7 cellular contexts compared by ENCODE assay signal in genomic region chr17:40100419-40100668, GRCh38. TPM values are rescaled to one million over a fixed set of nuclear protein-coding genes. Genes with fewer than 3 reads are reported as not detected.
A peak's percentile ranks its signal among the peaks of the same experiment; 100 is the strongest.
DNase-seq lines count a peak whose midpoint lies in the region; ATAC-seq and TF ChIP-seq lines count a peak whose summit lies in the region.

Gene NR1D1, minus strand, starts transcription at chr17:40100589. Its CDS starts 495 bp downstream, at chr17:40100094.

- H3K4me3 ChIP-seq in HUES64 (ENCODE audit: low read length), result peak within 1 kb of the TSS; percentile 50
- peak within 1 kb of the TSS; percentile 17 to 30 for H3K4me3 ChIP-seq in body of pancreas
- peak within 1 kb of the TSS; percentile 53 to 74 for H3K4me3 ChIP-seq in left lung
- peak within 1 kb of the TSS; percentile 50 to 76 (median 67) for H3K4me3 ChIP-seq in thyroid gland (replicated peaks in 1 of 3)

- peak; percentile 99 to 100 (median 99) for TF ChIP-seq POLR2A in body of pancreas (IDR thresholded peaks at IDR 0.05)
- TF ChIP-seq POLR2A in thyroid gland (IDR thresholded peaks at IDR 0.05), result peak; percentile 84 to 96

- H3K27me3 ChIP-seq in HUES64 (ENCODE audit: insufficient read depth, low read length) (peaks cover 13% of the 10 kb centered on the region), body of pancreas (no peaks in the 10 kb centered on the region), left lung (no peaks in the 10 kb centered on the region), thyroid gland (no peaks in the 10 kb centered on the region)

- intact Hi-C loops in body of pancreas (cut with DNase I) (no loop called here), left lung (cut with DNase I) (no loop called here), thyroid gland (cut with DNase I) (no loop called here)

- DNase-seq in body of pancreas (no peak), left lung (no peak), thyroid gland (no peak), NCI-H2081 (lab: John Stamatoyannopoulos, UW) (no peak), ecto neural progenitor cell (ENCODE audit: low spot score) (no peak)

- H3K27ac ChIP-seq in HUES64 (ENCODE audit: low read depth, low read length) (peak within 1 kb of the TSS; percentile 43; the same call in 1 of the 2 replicates), body of pancreas (peak within 1 kb of the TSS; percentile 98 to 100 (median 99)), left lung (peak within 1 kb of the TSS; percentile 85 to 87), thyroid gland (peak within 1 kb of the TSS; percentile 99)

- H3K9ac ChIP-seq in HUES64 (ENCODE audit: low read depth, low read length), result peak within 1 kb of the TSS; percentile 57

- H3K4me1 ChIP-seq in HUES64 (ENCODE audit: insufficient read depth, low read length) (peaks cover 37% of the 10 kb centered on the region), body of pancreas (peaks cover 84% of the 10 kb centered on the region), left lung (peaks cover 43 to 97% of the 10 kb centered on the region in 2 donors), thyroid gland (peaks cover 38 to 79% of the 10 kb centered on the region in 2 donors)

- 1% methylated on average over 16 of the region's 16 CpGs for WGBS in HUES64
- 0 to 1% methylated on average over 8 to 16 of the region's 16 CpGs for WGBS in body of pancreas, 2 donors
- WGBS in thyroid gland, 2 donors, result 0 to 1% methylated on average over 15 of the region's 16 CpGs

- ATAC-seq in body of pancreas (no peak), left lung (peak; percentile 55), HG03442 (IDR thresholded peaks at IDR 0.05; ENCODE audit: unreplicated experiment) (no peak)

- H3K36me3 ChIP-seq in HUES64 (ENCODE audit: insufficient read depth, low read length) (peaks cover 13% of the 10 kb centered on the region), body of pancreas (replicated peaks in 1 of 2; ENCODE audit: insufficient read depth in 1 of 2, low read depth in 2 of 2) (peaks cover 0 to under 1% of the 10 kb centered on the region in 2 donors), left lung (peaks cover 0 to 12% of the 10 kb centered on the region in 2 donors), thyroid gland (peaks cover 14 to 17% of the 10 kb centered on the region in 2 donors)

- H3K9me3 ChIP-seq in HUES64 (ENCODE audit: insufficient read depth, low read depth, low read length) (no peaks in the 10 kb centered on the region), body of pancreas (no peaks in the 10 kb centered on the region), left lung (no peaks in the 10 kb centered on the region), thyroid gland (no peaks in the 10 kb centered on the region)

- no peak for TF ChIP-seq CTCF in body of pancreas (IDR thresholded peaks at IDR 0.05)
- no peak for TF ChIP-seq CTCF in left lung (IDR thresholded peaks at IDR 0.05)
- no peak for TF ChIP-seq CTCF in thyroid gland (IDR thresholded peaks at IDR 0.05)

RNA-seq across cellular contexts. Expression of gene NR1D1, which starts in this region (rescaled TPM):
- 2.8 TPM for polyA plus RNA-seq in HUES64 (2013, experiment 1 of 2)
- 3.4 TPM for polyA plus RNA-seq in HUES64 (2013, experiment 2 of 2)
- total RNA-seq in body of pancreas (1 to 10 TPM; 2.3 to 5.9 TPM), left lung (10 to 100 TPM in 1 of 2 donors, 1 to 10 TPM in 1; 6.5 to 11.4 TPM), thyroid gland (1 to 10 TPM; 3.4 to 9.9 (median 5.1) TPM)

Comparison
In these comparisons a context has a peak if more than half of its experiments do, and no peak if none do; other contexts are left out.
1. H3K27ac ChIP-seq: peak in every context shown above with its lines; median percentile 99 in body of pancreas; 99 in thyroid gland; 86 in left lung; 43 in HUES64.